11 cellular contexts compared by ENCODE assay signal in genomic region chr4:183335369-183335940, GRCh38. TPM values are rescaled to one million over a fixed set of nuclear protein-coding genes. Genes with fewer than 3 reads are reported as not detected.
DNase-seq lines count a peak whose midpoint lies in the region; ATAC-seq and TF ChIP-seq lines count a peak whose summit lies in the region.
"Had no signal": no experiment of that assay in that cellular context is flagged by ENCODE, and none has a peak within 500 bp of the region (broad histone marks: within the 10 kb centered on the region; RNA-seq: fewer than 3 reads in every experiment).

No MANE protein-coding gene starts in this region.

- no peak overlapping the region for H3K4me3 Mint-ChIP-seq in activated CD4-positive, alpha-beta T cell treated with anti-CD3 and anti-CD28 coated beads, Interleukin-2, amount 10 ng/mL, durations not matched to agents 7 days and 5 days

- H3K36me3 ChIP-seq in mucosa of descending colon (ENCODE audit: low read depth), result no peaks in the 10 kb centered on the region
- H3K36me3 ChIP-seq: colonic mucosa had no signal

- POLR2A ChIA-PET in activated CD4-positive, alpha-beta T cell treated with anti-CD3 and anti-CD28 coated beads, Interleukin-2, amount 10 ng/mL, durations not matched to agents 7 days and 5 days (lab: Charles Lee), result no interaction called here

- CTCF ChIA-PET in activated CD4-positive, alpha-beta T cell treated with anti-CD3 and anti-CD28 coated beads, Interleukin-2, amount 10 ng/mL, durations not matched to agents 7 days and 5 days (lab: Charles Lee), result no interaction called here

- H3K27ac Mint-ChIP-seq in activated CD4-positive, alpha-beta T cell treated with anti-CD3 and anti-CD28 coated beads, Interleukin-2, amount 10 ng/mL, durations not matched to agents 7 days and 5 days, result no peak overlapping the region

- no peaks in the 10 kb centered on the region for H3K9me3 Mint-ChIP-seq in activated CD4-positive, alpha-beta T cell treated with anti-CD3 and anti-CD28 coated beads, Interleukin-2, amount 10 ng/mL, durations not matched to agents 7 days and 5 days

- H3K27me3 Mint-ChIP-seq in activated CD4-positive, alpha-beta T cell treated with anti-CD3 and anti-CD28 coated beads, Interleukin-2, amount 10 ng/mL, durations not matched to agents 7 days and 5 days, result peaks cover 8% of the 10 kb centered on the region

- intact Hi-C loops in mucosa of descending colon (cut with DNase I, micrococcal nuclease), result no loop called here

- TF ChIP-seq CTCF in cardiac fibroblast (IDR thresholded peaks at IDR 0.05; ENCODE audit: low read depth, low read length), result no peak
- TF ChIP-seq CTCF in mucosa of descending colon (IDR thresholded peaks at IDR 0.05), result no peak

- no peak overlapping the region for H3K4me3 ChIP-seq in cardiac fibroblast (replicated peaks in 1 of 2; ENCODE audit: low read depth in 2 of 2, low read length in 2 of 2)
- H3K4me3 ChIP-seq in mucosa of descending colon, result no peak overlapping the region
- H3K4me3 ChIP-seq: colonic mucosa, GM12878 had no signal

- ATAC-seq in mucosa of descending colon, result peak; percentile 73
- ATAC-seq: GM12878 had no signal

- H3K4me1 Mint-ChIP-seq in activated CD4-positive, alpha-beta T cell treated with anti-CD3 and anti-CD28 coated beads, Interleukin-2, amount 10 ng/mL, durations not matched to agents 7 days and 5 days, result peaks cover 4% of the 10 kb centered on the region

- peak; percentile 7 for DNase-seq in CD1c-positive myeloid dendritic cell (ENCODE audit: extremely low spot score)
- DNase-seq in M059J (ENCODE audit: low read depth), result peak; percentile 88
- DNase-seq in cardiac fibroblast (ENCODE audit: low read depth in 2 of 2), result peak; percentile 90 to 96
- DNase-seq in mucosa of descending colon, result no peak
- no peak for DNase-seq in activated effector memory CD4-positive, alpha-beta T cell treated with anti-CD3 and anti-CD28 coated beads, Interleukin-2, amount 50 U/mL, for 16 hours
- DNase-seq in activated CD4-positive, alpha-beta T cell treated with anti-CD3 and anti-CD28 coated beads, Interleukin-2, amount 10 ng/mL, durations not matched to agents 7 days and 5 days, result no peak
- no peak for DNase-seq in NCI-H1105 treated with DMSO at 0.1 percent for 48 hours (lab: John Stamatoyannopoulos, UW)
- no peak for DNase-seq in stimulated activated CD4-positive, alpha-beta T cell treated with anti-CD3 and anti-CD28 coated beads, Interleukin-4, amount 100 ng/mL, for 24 hours
- DNase-seq: activated CD4-positive, alpha-beta T cell treated with anti-CD3 and anti-CD28 coated beads for 1 hour; colonic mucosa had no signal

- peaks cover 4% of the 10 kb centered on the region for H3K4me1 ChIP-seq in mucosa of descending colon (ENCODE audit: low read depth)
- H3K4me1 ChIP-seq: colonic mucosa had no signal

- no peaks in the 10 kb centered on the region for H3K36me3 Mint-ChIP-seq in activated CD4-positive, alpha-beta T cell treated with anti-CD3 and anti-CD28 coated beads, Interleukin-2, amount 10 ng/mL, durations not matched to agents 7 days and 5 days (ENCODE audit: low read depth)

- no peaks in the 10 kb centered on the region for H3K9me3 ChIP-seq in mucosa of descending colon
- H3K9me3 ChIP-seq: colonic mucosa had no signal

RNA-seq across cellular contexts. Expression of gene CLDN24, which starts 13.2 kb away (rescaled TPM):
- not detected in 2 replicates for total RNA-seq in M059J (2014; rRNA removed; shearing (Covaris generic))
- total RNA-seq in mucosa of descending colon, result not detected
- not detected for total RNA-seq in activated CD4-positive, alpha-beta T cell treated with anti-CD3 and anti-CD28 coated beads, Interleukin-2, amount 10 ng/mL, durations not matched to agents 7 days and 5 days
- total RNA-seq: colonic mucosa, GM12878 had no signal

RNA-seq across cellular contexts. Expression of gene CLDN22, which starts 15.4 kb away (rescaled TPM):
- total RNA-seq in M059J (2014; rRNA removed; shearing (Covaris generic)), result 0.05 TPM in 1 of 2 replicates, not detected in the other
- not detected for total RNA-seq in mucosa of descending colon
- total RNA-seq in activated CD4-positive, alpha-beta T cell treated with anti-CD3 and anti-CD28 coated beads, Interleukin-2, amount 10 ng/mL, durations not matched to agents 7 days and 5 days, result not detected
- total RNA-seq: colonic mucosa, GM12878 had no signal

Comparison
In these comparisons a context has a peak if more than half of its experiments do, and no peak if none do; other contexts are left out.
1. DNase-seq: peak in CD1c-positive myeloid dendritic cell (single experiment), M059J (single experiment) and cardiac fibroblast (2 of 2); none in mucosa of descending colon (0 of 3), activated effector memory CD4-positive, alpha-beta T cell treated with anti-CD3 and anti-CD28 coated beads, Interleukin-2, amount 50 U/mL, for 16 hours (single experiment), activated CD4-positive, alpha-beta T cell treated with anti-CD3 and anti-CD28 coated beads, Interleukin-2, amount 10 ng/mL, durations not matched to agents 7 days and 5 days (single experiment), NCI-H1105 treated with DMSO at 0.1 percent for 48 hours (single experiment) and stimulated activated CD4-positive, alpha-beta T cell treated with anti-CD3 and anti-CD28 coated beads, Interleukin-4, amount 100 ng/mL, for 24 hours (single experiment).